Comparison of ENCODE assay signal across 15 cellular contexts in genomic region chr13:43251967-43252366, GRCh38.
DNase-seq lines count a peak whose midpoint lies in the region; ATAC-seq lines count a peak whose summit lies in the region.
"Had no signal": no experiment of that assay in that cellular context is flagged by ENCODE, and none has a peak within 500 bp of the region (broad histone marks: within the 10 kb centered on the region; RNA-seq: fewer than 3 reads in every experiment).

No MANE protein-coding gene starts in this region.

- intact Hi-C loops in activated T-helper 2 cell treated with anti-CD3 and anti-CD28 coated beads, Interferon-gamma antibody, Interleukin-2, Interleukin-4, amounts not matched to agents 10 μg/mL and 5 μg/mL and 100 μg/mL, durations not matched to agents 14 hours and 24 hours and 36 hours (cut with micrococcal nuclease) = no loop called here

- no peaks in the 10 kb centered on the region for H3K36me3 Mint-ChIP-seq in activated T-helper 2 cell treated with anti-CD3 and anti-CD28 coated beads, Interferon-gamma antibody, Interleukin-2, Interleukin-4, amounts not matched to agents 10 μg/mL and 5 μg/mL and 100 μg/mL, durations not matched to agents 14 hours and 24 hours and 36 hours (ENCODE audit: low read depth)
- H3K36me3 Mint-ChIP-seq: CD4-positive, CD25-positive, alpha-beta regulatory T cell; CD8-positive, alpha-beta T cell had no signal

- no peak for ATAC-seq in GM19023 (IDR thresholded peaks at IDR 0.05; ENCODE audit: unreplicated experiment)
- ATAC-seq: CD8-positive, alpha-beta T cell; GM23338; HCT116 had no signal

- DNase-seq in Ammon's horn (ENCODE audit: low spot score) = peak; percentile 8
- DNase-seq in astrocyte of the hippocampus (ENCODE audit: low read depth, low spot score) = peak; percentile 23
- DNase-seq in medulla oblongata (ENCODE audit: extremely low spot score) = peak; percentile 18
- DNase-seq in NCI-H1436 (lab: John Stamatoyannopoulos, UW) = no peak
- DNase-seq in activated T-helper 2 cell treated with anti-CD3 and anti-CD28 coated beads, Interferon-gamma antibody, Interleukin-2, Interleukin-4, amounts not matched to agents 10 μg/mL and 5 μg/mL and 100 μg/mL, durations not matched to agents 14 hours and 24 hours and 36 hours (ENCODE audit: low spot score) = no peak
- DNase-seq: Caco-2; CD4-positive, CD25-positive, alpha-beta regulatory T cell; CD8-positive, alpha-beta T cell; DMS153; DND-41; H9 had no signal

- no peaks in the 10 kb centered on the region for H3K9me3 Mint-ChIP-seq in activated T-helper 2 cell treated with anti-CD3 and anti-CD28 coated beads, Interferon-gamma antibody, Interleukin-2, Interleukin-4, amounts not matched to agents 10 μg/mL and 5 μg/mL and 100 μg/mL, durations not matched to agents 14 hours and 24 hours and 36 hours
- H3K9me3 Mint-ChIP-seq: CD8-positive, alpha-beta T cell; GM23338; H9 had no signal

- peaks cover 11% of the 10 kb centered on the region for H3K27me3 Mint-ChIP-seq in activated T-helper 2 cell treated with anti-CD3 and anti-CD28 coated beads, Interferon-gamma antibody, Interleukin-2, Interleukin-4, amounts not matched to agents 10 μg/mL and 5 μg/mL and 100 μg/mL, durations not matched to agents 14 hours and 24 hours and 36 hours (ENCODE audit: low read depth)

- no peak overlapping the region for H3K4me3 Mint-ChIP-seq in activated T-helper 2 cell treated with anti-CD3 and anti-CD28 coated beads, Interferon-gamma antibody, Interleukin-2, Interleukin-4, amounts not matched to agents 10 μg/mL and 5 μg/mL and 100 μg/mL, durations not matched to agents 14 hours and 24 hours and 36 hours (ENCODE audit: low read depth)
- H3K4me3 Mint-ChIP-seq: B cell; CD4-positive, CD25-positive, alpha-beta regulatory T cell; CD8-positive, alpha-beta T cell; GM23338; H9 had no signal

- no peak overlapping the region for H3K27ac Mint-ChIP-seq in activated T-helper 2 cell treated with anti-CD3 and anti-CD28 coated beads, Interferon-gamma antibody, Interleukin-2, Interleukin-4, amounts not matched to agents 10 μg/mL and 5 μg/mL and 100 μg/mL, durations not matched to agents 14 hours and 24 hours and 36 hours
- H3K27ac Mint-ChIP-seq: B cell; CD4-positive, CD25-positive, alpha-beta regulatory T cell; CD8-positive, alpha-beta T cell; GM23338 had no signal

- H3K4me1 Mint-ChIP-seq in activated T-helper 2 cell treated with anti-CD3 and anti-CD28 coated beads, Interferon-gamma antibody, Interleukin-2, Interleukin-4, amounts not matched to agents 10 μg/mL and 5 μg/mL and 100 μg/mL, durations not matched to agents 14 hours and 24 hours and 36 hours (ENCODE audit: low read depth) = no peaks in the 10 kb centered on the region
- H3K4me1 Mint-ChIP-seq: B cell; CD4-positive, CD25-positive, alpha-beta regulatory T cell; GM23338; H9 had no signal

Comparison
In these comparisons a context has a peak if more than half of its experiments do, and no peak if none do; other contexts are left out.
1. DNase-seq: peak in Ammon's horn (single experiment), astrocyte of the hippocampus (single experiment) and medulla oblongata (single experiment); none in NCI-H1436 (single experiment) and activated T-helper 2 cell treated with anti-CD3 and anti-CD28 coated beads, Interferon-gamma antibody, Interleukin-2, Interleukin-4, amounts not matched to agents 10 μg/mL and 5 μg/mL and 100 μg/mL, durations not matched to agents 14 hours and 24 hours and 36 hours (single experiment).